In genomic region chr3:14144423-14145075, GRCh38 we compare ENCODE assay signal across 8 cellular contexts. TPM values are rescaled to one million over a fixed set of nuclear protein-coding genes. Genes with fewer than 3 reads are reported as not detected.
A peak's percentile ranks its signal among the peaks of the same experiment; 100 is the strongest.
DNase-seq lines count a peak whose midpoint lies in the region; ATAC-seq and TF ChIP-seq lines count a peak whose summit lies in the region.

No MANE protein-coding gene starts in this region.

- intact Hi-C loops in adrenal gland (cut with DNase I) (no loop called here), cardiac septum (cut with DNase I) (loop anchor here (1.0 kb wide), 1 partner anchor 34 kb away; the partner anchor contains the start of genes LSM3 and XPC)

- H3K36me3 ChIP-seq in SK-N-MC (ENCODE audit: insufficient read depth, low read length) (no peaks in the 10 kb centered on the region; the same call in 1 of the 2 replicates), adrenal gland (replicated peaks in 1 of 2) (peaks cover 0 to 53% of the 10 kb centered on the region in 2 donors)

- no peaks in the 10 kb centered on the region for H3K27me3 Mint-ChIP-seq in IgD-negative memory B cell
- H3K27me3 Mint-ChIP-seq in progenitor cell of endocrine pancreas = no peaks in the 10 kb centered on the region

- peak in 1 of 2 donors; percentile 7 for TF ChIP-seq POLR2A in adrenal gland (IDR thresholded peaks at IDR 0.05)

- TF ChIP-seq CTCF in adrenal gland (IDR thresholded peaks at IDR 0.05) (no peak), progenitor cell of endocrine pancreas (IDR thresholded peaks at IDR 0.05; ENCODE audit: unreplicated experiment) (no peak)

- H3K4me1 Mint-ChIP-seq in IgD-negative memory B cell = peaks cover 10 to 16% (median 14%) of the 10 kb centered on the region in 3 donors
- peaks cover 4% of the 10 kb centered on the region for H3K4me1 Mint-ChIP-seq in progenitor cell of endocrine pancreas (ENCODE audit: low read depth)

- H3K9ac ChIP-seq in SK-N-MC (ENCODE audit: insufficient read length) = peak overlapping the region; percentile 51

- H3K36me3 Mint-ChIP-seq in IgD-negative memory B cell (peaks cover 6% of the 10 kb centered on the region), progenitor cell of endocrine pancreas (ENCODE audit: insufficient read depth) (peaks cover 9% of the 10 kb centered on the region)

- H3K4me1 ChIP-seq in adrenal gland (replicated peaks in 1 of 2) = peaks cover 30 to 42% of the 10 kb centered on the region in 2 donors

- H3K27ac ChIP-seq in SK-N-MC = peak overlapping the region; percentile 88
- H3K27ac ChIP-seq in adrenal gland = peak overlapping the region; percentile 22 to 91 (median 85)

- H3K4me3 ChIP-seq in SK-N-MC (0 out of 2 replicates have a peak overlapping the region, but pooled peaks have one; percentile 9), adrenal gland (peak overlapping the region in 1 of 4 donors; percentile 28)

- H3K4me3 Mint-ChIP-seq in IgD-negative memory B cell (peak overlapping the region; percentile 57 to 83 (median 80)), progenitor cell of endocrine pancreas (ENCODE audit: low read depth) (no peak overlapping the region)

- DNase-seq in GF-D8 (lab: John Stamatoyannopoulos, UW) = peak; percentile 89
- peak; percentile 51 for DNase-seq in SK-N-MC (ENCODE audit: low read depth, low spot score)
- DNase-seq in adrenal gland = peak; percentile 74 to 92 (median 89)
- DNase-seq in cardiac septum (ENCODE audit: low spot score) = peak; percentile 78
- DNase-seq in progenitor cell of endocrine pancreas (ENCODE audit: low spot score, unreplicated experiment) = no peak
- no peak for DNase-seq in NCI-H146 treated with DMSO at 0.1 percent for 48 hours (lab: John Stamatoyannopoulos, UW; ENCODE audit: unreplicated experiment)

- H3K27me3 ChIP-seq in adrenal gland = no peaks in the 10 kb centered on the region

- H3K9me3 Mint-ChIP-seq in IgD-negative memory B cell (no peaks in the 10 kb centered on the region), progenitor cell of endocrine pancreas (ENCODE audit: low read depth) (no peaks in the 10 kb centered on the region)

- H3K27ac Mint-ChIP-seq in IgD-negative memory B cell = peak overlapping the region; percentile 96 to 99 (median 99)
- H3K27ac Mint-ChIP-seq in progenitor cell of endocrine pancreas = peak overlapping the region; percentile 93

- WGBS in adrenal gland, 4 donors = 6 to 13% (median 11%) methylated on average over 6 to 7 of the region's 7 CpGs

- peak; percentile 96 for ATAC-seq in GM21825 (IDR thresholded peaks at IDR 0.05; ENCODE audit: unreplicated experiment)

- H3K9me3 ChIP-seq in SK-N-MC (ENCODE audit: low read depth, low read length) = no peaks in the 10 kb centered on the region
- H3K9me3 ChIP-seq in adrenal gland (replicated peaks in 1 of 3) = no peaks in the 10 kb centered on the region

RNA-seq across cellular contexts. Expression of gene TMEM43, which starts 19.7 kb away (rescaled TPM):
- polyA plus RNA-seq in IgD-negative memory B cell (40.0 TPM), adrenal gland (10 to 100 TPM; 40.0 to 50.4 (median 41.5) TPM)
- total RNA-seq in adrenal gland (10 to 100 TPM; 52.4 to 79.1 (median 59.1) TPM), cardiac septum (62.0 TPM), progenitor cell of endocrine pancreas (38.2 and 40.0 TPM in 2 replicates)

RNA-seq across cellular contexts. Expression of gene CHCHD4, which starts 19.9 kb away (rescaled TPM):
- polyA plus RNA-seq in IgD-negative memory B cell (18.7 TPM), adrenal gland (10 to 100 TPM; 10.1 to 39.0 (median 11.7) TPM)
- total RNA-seq in adrenal gland (10 to 100 TPM; 10.2 to 25.2 (median 17.6) TPM), cardiac septum (23.0 TPM), progenitor cell of endocrine pancreas (10.8 and 12.7 TPM in 2 replicates)

RNA-seq across cellular contexts. Expression of gene XPC, which starts 33.9 kb away (rescaled TPM):
- polyA plus RNA-seq in IgD-negative memory B cell = 40.6 TPM
- total RNA-seq in adrenal gland = 10 to 100 TPM; 15.6 to 66.5 (median 34.7) TPM
- 10 to 100 TPM; 20.4 to 30.7 (median 21.2) TPM for polyA plus RNA-seq in adrenal gland
- total RNA-seq in cardiac septum = 16.7 TPM
- total RNA-seq in progenitor cell of endocrine pancreas = 40.1 and 43.0 TPM in 2 replicates

RNA-seq across cellular contexts. Expression of gene LSM3, which starts 34.1 kb away (rescaled TPM):
- 25.3 TPM for polyA plus RNA-seq in IgD-negative memory B cell
- total RNA-seq in adrenal gland = 10 to 100 TPM in 3 of 8 donors, 1 to 10 TPM in 5; 5.8 to 13.8 (median 9.5) TPM
- 10 to 100 TPM in 1 of 3 donors, 1 to 10 TPM in 2; 4.1 to 25.8 (median 6.1) TPM for polyA plus RNA-seq in adrenal gland
- total RNA-seq in cardiac septum = 13.2 TPM
- 13.2 and 13.4 TPM in 2 replicates for total RNA-seq in progenitor cell of endocrine pancreas

Comparison
In these comparisons a context has a peak if more than half of its experiments do, and no peak if none do; other contexts are left out.
1. DNase-seq: peak in GF-D8 (single experiment), SK-N-MC (single experiment), adrenal gland (7 of 7) and cardiac septum (single experiment); none in progenitor cell of endocrine pancreas (single experiment) and NCI-H146 treated with DMSO at 0.1 percent for 48 hours (single experiment).